ENCODE assay signal across 10 cellular contexts in genomic region chr12:4117386-4118016, GRCh38.
DNase-seq lines count a peak whose midpoint lies in the region; ATAC-seq, FAIRE-seq and TF ChIP-seq lines count a peak whose summit lies in the region.
"Had no signal": no experiment of that assay in that cellular context is flagged by ENCODE, and none has a peak within 500 bp of the region (broad histone marks: within the 10 kb centered on the region; RNA-seq: fewer than 3 reads in every experiment).

No MANE protein-coding gene starts in this region.

- no peaks in the 10 kb centered on the region for H3K9me2 ChIP-seq in MM.1S (replicated peaks; ENCODE audit: insufficient read depth, low read length)
- no peaks in the 10 kb centered on the region for H3K9me2 ChIP-seq in PC-9 (ENCODE audit: insufficient read depth)

- in situ Hi-C loops in GM13977 (cut with MboI; ENCODE audit: low pct_unique_long_range_greater_than_20kb, low sequenced_read_pairs, unreplicated experiment) = no loop called here

- no peaks in the 10 kb centered on the region for H3K36me3 Mint-ChIP-seq in natural killer cell treated with Interleukin-12 subunit alpha and Interleukin-12 subunit beta and Interleukin-15 and Interleukin-18, amount 100 ng/mL, for 72 hours
- no peaks in the 10 kb centered on the region for H3K36me3 Mint-ChIP-seq in natural killer cell

- peak overlapping the region; percentile 92 for H3K9ac ChIP-seq in MM.1S (ENCODE audit: low read length)
- peak overlapping the region in 1 of 2 donors; percentile 68 for H3K9ac ChIP-seq in colonic mucosa (ENCODE audit: low read depth in 2 of 2, low read length in 2 of 2)

- H3K79me2 ChIP-seq in MM.1S (ENCODE audit: low read length) = peaks cover 27% of the 10 kb centered on the region
- H3K79me2 ChIP-seq in PC-9 (ENCODE audit: low read depth) = no peaks in the 10 kb centered on the region

- no peak for TF ChIP-seq CTCF in natural killer cell (IDR thresholded peaks at IDR 0.05)
- peak; percentile 44 for TF ChIP-seq CTCF in MM.1S (IDR thresholded peaks at IDR 0.05; ENCODE audit: low read length)
- no peak for TF ChIP-seq CTCF in colonic mucosa (IDR thresholded peaks at IDR 0.05)
- TF ChIP-seq CTCF in upper lobe of right lung (IDR thresholded peaks at IDR 0.05) = no peak
- no peak for TF ChIP-seq CTCF in GM13977 (IDR thresholded peaks at IDR 0.05; ENCODE audit: extremely low read depth, insufficient read depth, missing control alignments)
- no peak for TF ChIP-seq CTCF in PC-9 (conservative IDR thresholded peaks at IDR 0.05)
- TF ChIP-seq CTCF in D721Med (IDR thresholded peaks at IDR 0.05; ENCODE audit: insufficient read depth, missing control alignments) = no peak

- no peak for DNase-seq in natural killer cell treated with Interleukin-12 subunit alpha and Interleukin-12 subunit beta and Interleukin-15 and Interleukin-18, amount 100 ng/mL, for 72 hours (ENCODE audit: low spot score)
- DNase-seq in natural killer cell (no peak), MM.1S (peak; percentile 78), colonic mucosa (peak; percentile 51), upper lobe of right lung (no peak), GM13977 (ENCODE audit: low spot score) (no peak), PC-9 (no peak), D721Med (ENCODE audit: insufficient read length, low spot score) (no peak)
- DNase-seq: NCI-H1417 had no signal

- no TSS peak for BruUV-seq in PC-9 (replicated peaks; lab: Mats Ljungman, UMichigan)

- POLR2A ChIA-PET in PC-9 (lab: Charles Lee; ENCODE audit: unreplicated experiment) = no interaction called here

- peaks cover 62 to 65% of the 10 kb centered on the region in 2 donors for H3K4me1 Mint-ChIP-seq in natural killer cell treated with Interleukin-12 subunit alpha and Interleukin-12 subunit beta and Interleukin-15 and Interleukin-18, amount 100 ng/mL, for 72 hours (ENCODE audit: low read depth in 2 of 2)
- H3K4me1 Mint-ChIP-seq in natural killer cell = peaks cover 19 to 32% of the 10 kb centered on the region in 2 donors

- intact Hi-C loops in natural killer cell (cut with micrococcal nuclease) = no loop called here
- intact Hi-C loops in colonic mucosa (cut with DNase I) = no loop called here
- intact Hi-C loops in upper lobe of right lung (cut with DNase I) = no loop called here
- intact Hi-C loops in PC-9 (cut with micrococcal nuclease; ENCODE audit: unreplicated experiment) = no loop called here

- H3K4me1 ChIP-seq in MM.1S (ENCODE audit: low read length) = peaks cover 57% of the 10 kb centered on the region
- peaks cover 16% of the 10 kb centered on the region for H3K4me1 ChIP-seq in colonic mucosa
- peaks cover 8% of the 10 kb centered on the region for H3K4me1 ChIP-seq in upper lobe of right lung
- no peaks in the 10 kb centered on the region for H3K4me1 ChIP-seq in PC-9 (replicated peaks; ENCODE audit: insufficient read depth)

- H3F3A ChIP-seq in MM.1S (ENCODE audit: insufficient read depth, low read length) (peaks cover 42% of the 10 kb centered on the region), PC-9 (ENCODE audit: insufficient read depth, low read depth) (no peaks in the 10 kb centered on the region)

- H3K4me2 ChIP-seq in MM.1S (ENCODE audit: low read depth, low read length) = peak overlapping the region; percentile 99
- no peak overlapping the region for H3K4me2 ChIP-seq in PC-9

- H3K9me3 ChIP-seq in MM.1S (replicated peaks; ENCODE audit: insufficient read depth, low read length) = no peaks in the 10 kb centered on the region
- H3K9me3 ChIP-seq in colonic mucosa = no peaks in the 10 kb centered on the region
- no peaks in the 10 kb centered on the region for H3K9me3 ChIP-seq in upper lobe of right lung
- H3K9me3 ChIP-seq in PC-9 (ENCODE audit: insufficient read depth, low read depth) = no peaks in the 10 kb centered on the region
- H3K9me3 ChIP-seq: esophagus muscularis mucosa had no signal

- H3K4me3 ChIP-seq in MM.1S (ENCODE audit: low read length) (peak overlapping the region; percentile 72), colonic mucosa (no peak overlapping the region), upper lobe of right lung (no peak overlapping the region), PC-9 (no peak overlapping the region)
- H3K4me3 ChIP-seq: esophagus muscularis mucosa had no signal

- ATAC-seq in natural killer cell treated with Interleukin-12 subunit alpha and Interleukin-12 subunit beta and Interleukin-15 and Interleukin-18, amount 100 ng/mL, for 72 hours = no peak
- no peak for ATAC-seq in natural killer cell
- ATAC-seq in upper lobe of right lung = peak; percentile 4

- H3K4me3 Mint-ChIP-seq in natural killer cell treated with Interleukin-12 subunit alpha and Interleukin-12 subunit beta and Interleukin-15 and Interleukin-18, amount 100 ng/mL, for 72 hours = peak overlapping the region; percentile 75
- no peak overlapping the region for H3K4me3 Mint-ChIP-seq in natural killer cell

- peak overlapping the region; percentile 96 for H3K27ac ChIP-seq in MM.1S (ENCODE audit: low read length)
- peak overlapping the region; percentile 77 for H3K27ac ChIP-seq in colonic mucosa
- no peak overlapping the region for H3K27ac ChIP-seq in upper lobe of right lung
- H3K27ac ChIP-seq in PC-9 = no peak overlapping the region
- H3K27ac ChIP-seq: esophagus muscularis mucosa had no signal

- H3K27ac Mint-ChIP-seq in natural killer cell treated with Interleukin-12 subunit alpha and Interleukin-12 subunit beta and Interleukin-15 and Interleukin-18, amount 100 ng/mL, for 72 hours = peak overlapping the region; percentile 85 to 91
- H3K27ac Mint-ChIP-seq in natural killer cell = peak overlapping the region in 1 of 2 donors; percentile 44

- FAIRE-seq in D721Med (lab: Jason Lieb, UNC) = no peak

- H3K9me3 Mint-ChIP-seq in natural killer cell treated with Interleukin-12 subunit alpha and Interleukin-12 subunit beta and Interleukin-15 and Interleukin-18, amount 100 ng/mL, for 72 hours = no peaks in the 10 kb centered on the region
- no peaks in the 10 kb centered on the region for H3K9me3 Mint-ChIP-seq in natural killer cell

- CTCF ChIA-PET in PC-9 (lab: Charles Lee) = no interaction called here

- H3K27me3 Mint-ChIP-seq in natural killer cell treated with Interleukin-12 subunit alpha and Interleukin-12 subunit beta and Interleukin-15 and Interleukin-18, amount 100 ng/mL, for 72 hours = peaks cover 0 to 2% of the 10 kb centered on the region in 2 donors
- peaks cover 0 to 15% of the 10 kb centered on the region in 2 donors for H3K27me3 Mint-ChIP-seq in natural killer cell (ENCODE audit: low read depth in 2 of 2)

- H3K27me3 ChIP-seq in MM.1S (replicated peaks; ENCODE audit: insufficient read depth, low read length) (no peaks in the 10 kb centered on the region), colonic mucosa (no peaks in the 10 kb centered on the region), upper lobe of right lung (no peaks in the 10 kb centered on the region), PC-9 (ENCODE audit: insufficient read depth, low read depth) (peaks cover 87% of the 10 kb centered on the region)

- no peak overlapping the region for H2AFZ ChIP-seq in MM.1S (ENCODE audit: low read length)
- no peak overlapping the region for H2AFZ ChIP-seq in PC-9

- H4K20me1 ChIP-seq in MM.1S (ENCODE audit: insufficient read depth, low read length) (no peaks in the 10 kb centered on the region), PC-9 (ENCODE audit: insufficient read depth) (no peaks in the 10 kb centered on the region)

- no peaks in the 10 kb centered on the region for H3K36me3 ChIP-seq in MM.1S (replicated peaks; ENCODE audit: insufficient read depth, low read length)
- no peaks in the 10 kb centered on the region for H3K36me3 ChIP-seq in colonic mucosa
- H3K36me3 ChIP-seq in upper lobe of right lung = no peaks in the 10 kb centered on the region
- no peaks in the 10 kb centered on the region for H3K36me3 ChIP-seq in PC-9 (ENCODE audit: low read depth)
- H3K36me3 ChIP-seq: esophagus muscularis mucosa had no signal

Comparison
In these comparisons a context has a peak if more than half of its experiments do, and no peak if none do; other contexts are left out.
1. DNase-seq: peak in MM.1S (single experiment) and colonic mucosa (single experiment); none in natural killer cell treated with Interleukin-12 subunit alpha and Interleukin-12 subunit beta and Interleukin-15 and Interleukin-18, amount 100 ng/mL, for 72 hours (single experiment), natural killer cell (single experiment), upper lobe of right lung (single experiment), GM13977 (single experiment), PC-9 (0 of 2) and D721Med (single experiment).
2. H3K27ac ChIP-seq: peak in MM.1S (single experiment) and colonic mucosa (single experiment); none in upper lobe of right lung (single experiment) and PC-9 (single experiment).